In genomic region chr7:30019387-30019786, GRCh38 we compare ENCODE assay signal across 3 cellular contexts.
TF ChIP-seq lines count a peak whose summit lies in the region.

No MANE protein-coding gene starts in this region.

TF ChIP-seq in A549, 52 proteins besides CTCF, POLR2A, EP300 and RAD21:
- TF ChIP-seq MAX (IDR thresholded peaks at IDR 0.05), result no peak
- TF ChIP-seq MAZ (IDR thresholded peaks at IDR 0.05; ENCODE audit: borderline replicate concordance, low read depth, low read length), result no peak
- TF ChIP-seq NFE2L2 (conservative IDR thresholded peaks at IDR 0.05; ENCODE audit: low read length), result no peak
- TF ChIP-seq EHMT2 (IDR thresholded peaks at IDR 0.05; ENCODE audit: low read depth), result no peak
- no peak for TF ChIP-seq HDAC2 (IDR thresholded peaks at IDR 0.05)
- TF ChIP-seq HMGXB4 (CRISPR knock-in tag; IDR thresholded peaks at IDR 0.05; ENCODE audit: borderline replicate concordance), result no peak
- TF ChIP-seq POLR2AphosphoS2 (conservative IDR thresholded peaks at IDR 0.05; ENCODE audit: low read length), result no peak
- no peak for TF ChIP-seq EHF (CRISPR knock-in tag; IDR thresholded peaks at IDR 0.05)
- TF ChIP-seq ZSCAN20 (CRISPR knock-in tag; IDR thresholded peaks at IDR 0.05), result no peak
- no peak for TF ChIP-seq CHD2 (IDR thresholded peaks at IDR 0.05; ENCODE audit: low read length, partially characterized antibody)
- no peak for TF ChIP-seq RFX5 (IDR thresholded peaks at IDR 0.05)
- no peak for TF ChIP-seq SREBF2 (IDR thresholded peaks at IDR 0.05)
- no peak for TF ChIP-seq HOXB5 (CRISPR knock-in tag; IDR thresholded peaks at IDR 0.05)
- TF ChIP-seq BCL3 (IDR thresholded peaks at IDR 0.05), result no peak
- TF ChIP-seq CEBPB (IDR thresholded peaks at IDR 0.05), result no peak
- TF ChIP-seq PBX3 (IDR thresholded peaks at IDR 0.05), result no peak
- no peak for TF ChIP-seq TFCP2L1 (CRISPR knock-in tag; IDR thresholded peaks at IDR 0.05)

TF ChIP-seq in IMR-90, 13 proteins besides CTCF, POLR2A, EP300 and RAD21:
- TF ChIP-seq RFX5 (IDR thresholded peaks at IDR 0.05; ENCODE audit: low read depth, low read length), result no peak
- no peak for TF ChIP-seq USF2 (IDR thresholded peaks at IDR 0.05; ENCODE audit: low read depth, low read length)
- no peak for TF ChIP-seq BHLHE40 (IDR thresholded peaks at IDR 0.05; ENCODE audit: low read depth, low read length)

TF ChIP-seq in SK-N-SH, 30 proteins besides CTCF, POLR2A, EP300 and RAD21:
- no peak for TF ChIP-seq REST (IDR thresholded peaks at IDR 0.05; ENCODE audit: low read depth, low read length)
- no peak for TF ChIP-seq JUND (IDR thresholded peaks at IDR 0.05)
- no peak for TF ChIP-seq TEAD4 (IDR thresholded peaks at IDR 0.05; ENCODE audit: borderline replicate concordance, insufficient read depth)
- no peak for TF ChIP-seq TAF1 (IDR thresholded peaks at IDR 0.05; ENCODE audit: borderline replicate concordance, low read depth, low read length)
- no peak for TF ChIP-seq TCF12 (IDR thresholded peaks at IDR 0.05)
- TF ChIP-seq RCOR1 (IDR thresholded peaks at IDR 0.05; ENCODE audit: low read length), result no peak
- TF ChIP-seq GATA2 (CRISPR knock-in tag; IDR thresholded peaks at IDR 0.05), result no peak
- TF ChIP-seq YY1 (IDR thresholded peaks at IDR 0.05; ENCODE audit: low read depth), result no peak
- TF ChIP-seq NRF1 (IDR thresholded peaks at IDR 0.05; ENCODE audit: low read depth, low read length), result no peak
- no peak for TF ChIP-seq MAX (IDR thresholded peaks at IDR 0.05; ENCODE audit: low read depth)
- no peak for TF ChIP-seq CHD2 (IDR thresholded peaks at IDR 0.05; ENCODE audit: low read length, partially characterized antibody)
- no peak for TF ChIP-seq MEF2A (IDR thresholded peaks at IDR 0.05; ENCODE audit: borderline replicate concordance, low read depth)
- TF ChIP-seq FOXJ3 (CRISPR knock-in tag; IDR thresholded peaks at IDR 0.05), result no peak
- no peak for TF ChIP-seq SIN3A (IDR thresholded peaks at IDR 0.05; ENCODE audit: borderline replicate concordance, low read depth, low read length)
- TF ChIP-seq RXRA (IDR thresholded peaks at IDR 0.05; ENCODE audit: borderline replicate concordance, low read depth), result no peak
- no peak for TF ChIP-seq USF2 (IDR thresholded peaks at IDR 0.05; ENCODE audit: borderline replicate concordance, low read depth, low read length)
- no peak for TF ChIP-seq USF1 (IDR thresholded peaks at IDR 0.05; ENCODE audit: borderline replicate concordance, low read depth)
- TF ChIP-seq FOXM1 (IDR thresholded peaks at IDR 0.05; ENCODE audit: low read depth), result no peak
TF ChIP-seq in SK-N-SH: peak in this region for 0.
